In genomic region chr2:168449419-168449818, GRCh38 we compare ENCODE assay signal across 18 cellular contexts. TPM values are rescaled to one million over a fixed set of nuclear protein-coding genes. Genes with fewer than 3 reads are reported as not detected.
DNase-seq lines count a peak whose midpoint lies in the region; ATAC-seq and TF ChIP-seq lines count a peak whose summit lies in the region.
"Had no signal": no experiment of that assay in that cellular context is flagged by ENCODE, and none has a peak within 500 bp of the region (broad histone marks: within the 10 kb centered on the region; RNA-seq: fewer than 3 reads in every experiment).

No MANE protein-coding gene starts in this region.

- POLR2A ChIA-PET in SK-N-SH (lab: Yijun Ruan, JAX): no interaction called here

- H3K27me3 ChIP-seq in SK-N-SH (ENCODE audit: insufficient read depth): no peaks in the 10 kb centered on the region
- H3K27me3 ChIP-seq in brain microvascular endothelial cell (replicated peaks): no peaks in the 10 kb centered on the region
- H3K27me3 ChIP-seq in right atrium auricular region: no peaks in the 10 kb centered on the region
- H3K27me3 ChIP-seq: BLaER1 treated with 17β-estradiol and CSF1 and Interleukin-3, amounts not matched to agents 10 nM and 100 nM had no signal

- 0 out of 3 replicates have a peak, but pooled peaks have one; percentile 21 for ATAC-seq in SK-N-SH treated with all-trans-retinoic acid at 6 μM for 48 hours
- ATAC-seq: GM12878, Panc1 had no signal

- H3K4me2 ChIP-seq in SK-N-SH: no peak overlapping the region
- H3K4me2 ChIP-seq: KMS-11 had no signal

- DNase-seq in SK-N-SH (no peak), brain microvascular endothelial cell (peak; percentile 40), fibroblast of the conjunctiva (ENCODE audit: low read depth) (peak; percentile 42), skeletal muscle cell (ENCODE audit: low read depth) (peak; percentile 58), AG20443 (ENCODE audit: low spot score) (no peak), right atrium auricular region (ENCODE audit: low spot score) (no peak)
- DNase-seq in activated effector memory CD4-positive, alpha-beta T cell treated with Interleukin-2 at 50 U/mL for 16 hours: no peak
- DNase-seq: Caco-2, H7, NCI-H1105, NCI-H187, NCI-H82 had no signal

- no peaks in the 10 kb centered on the region for H3K9me2 ChIP-seq in SK-N-SH

- no peak overlapping the region for H2AFZ ChIP-seq in SK-N-SH (ENCODE audit: low read depth)

- no peak for TF ChIP-seq RAD21 in SK-N-SH (IDR thresholded peaks at IDR 0.05; ENCODE audit: low read length)

- H3K27ac ChIP-seq in SK-N-SH (ENCODE audit: low read depth in 2 of 2, low read length in 1 of 2): no peak overlapping the region
- H3K27ac ChIP-seq in brain microvascular endothelial cell: no peak overlapping the region
- no peak overlapping the region for H3K27ac ChIP-seq in right atrium auricular region
- H3K27ac ChIP-seq: 22Rv1; BLaER1 treated with 17β-estradiol and CSF1 and Interleukin-3, amounts not matched to agents 10 nM and 100 nM; KMS-11 had no signal

- in situ Hi-C loops in brain microvascular endothelial cell (cut with HindIII; ENCODE audit: low pct_ligation_motif_present, low sequenced_read_pairs): no loop called here

- 39% methylated on average over 3 of the region's 3 CpGs for WGBS in SK-N-SH (ENCODE audit: low lambda C conversion rate)

- no peak overlapping the region for H3K9ac ChIP-seq in SK-N-SH
- H3K9ac ChIP-seq: BLaER1 treated with 17β-estradiol and CSF1 and Interleukin-3, amounts not matched to agents 10 nM and 100 nM; KMS-11 had no signal

- no peaks in the 10 kb centered on the region; a peak in 1 of 4 replicates for H3K4me1 ChIP-seq in SK-N-SH (ENCODE audit: control insufficient read depth in 1 of 2, insufficient read depth in 2 of 2, low read depth in 1 of 2, low read length in 1 of 2)
- H3K4me1 ChIP-seq in right atrium auricular region: no peaks in the 10 kb centered on the region
- H3K4me1 ChIP-seq: Caco-2 had no signal

- no peaks in the 10 kb centered on the region for H3K9me3 ChIP-seq in SK-N-SH
- H3K9me3 ChIP-seq in right atrium auricular region: peaks cover 0 to 11% of the 10 kb centered on the region in 2 donors

- no peaks in the 10 kb centered on the region for H3K79me2 ChIP-seq in SK-N-SH (ENCODE audit: insufficient read depth)

- TF ChIP-seq CTCF in SK-N-SH (IDR thresholded peaks at IDR 0.05) (no peak), brain microvascular endothelial cell (IDR thresholded peaks at IDR 0.05; ENCODE audit: low read depth, low read length, missing control alignments) (no peak), right atrium auricular region (IDR thresholded peaks at IDR 0.05) (no peak)

- TF ChIP-seq EP300 in SK-N-SH (IDR thresholded peaks at IDR 0.05; ENCODE audit: borderline replicate concordance in 1 of 2, low read depth in 1 of 2, low read length in 1 of 2): no peak

- H3K36me3 ChIP-seq in SK-N-SH (replicated peaks in 1 of 2; ENCODE audit: control insufficient read depth in 1 of 2, insufficient read depth in 2 of 2, low read length in 1 of 2): no peaks in the 10 kb centered on the region
- no peaks in the 10 kb centered on the region for H3K36me3 ChIP-seq in brain microvascular endothelial cell (replicated peaks)
- no peaks in the 10 kb centered on the region for H3K36me3 ChIP-seq in right atrium auricular region
- H3K36me3 ChIP-seq: BLaER1 treated with 17β-estradiol and CSF1 and Interleukin-3, amounts not matched to agents 10 nM and 100 nM had no signal

- no peaks in the 10 kb centered on the region for H3F3A ChIP-seq in SK-N-SH (replicated peaks; ENCODE audit: insufficient read depth)

- no peaks in the 10 kb centered on the region for H4K20me1 ChIP-seq in SK-N-SH (ENCODE audit: insufficient read depth)
- H4K20me1 ChIP-seq: BLaER1 treated with 17β-estradiol and CSF1 and Interleukin-3, amounts not matched to agents 10 nM and 100 nM had no signal

- CTCF ChIA-PET in SK-N-SH (lab: Yijun Ruan, JAX): no interaction called here

- no peak overlapping the region for H3K4me3 ChIP-seq in SK-N-SH (ENCODE audit: low read depth in 2 of 2, low read length in 1 of 2)
- H3K4me3 ChIP-seq in brain microvascular endothelial cell (ENCODE audit: low read depth, low read length): no peak overlapping the region
- H3K4me3 ChIP-seq in skeletal muscle cell (ENCODE audit: low read depth, low read length): no peak overlapping the region
- no peak overlapping the region for H3K4me3 ChIP-seq in right atrium auricular region
- H3K4me3 ChIP-seq: BLaER1 treated with 17β-estradiol and CSF1 and Interleukin-3, amounts not matched to agents 10 nM and 100 nM; GM12878 had no signal

TF ChIP-seq in SK-N-SH treated with all-trans-retinoic acid at 6 μM for 48 hours, 23 proteins besides CTCF, POLR2A, EP300 and RAD21 (continues in another document):
- no peak for TF ChIP-seq OSR1 (CRISPR knock-in tag; IDR thresholded peaks at IDR 0.05)
- TF ChIP-seq ISL1 (CRISPR knock-in tag; IDR thresholded peaks at IDR 0.05): no peak
- no peak for TF ChIP-seq ESRRG (CRISPR knock-in tag; IDR thresholded peaks at IDR 0.05)
- TF ChIP-seq ZFP30 (CRISPR knock-in tag; IDR thresholded peaks at IDR 0.05): no peak
- TF ChIP-seq ZNF565 (CRISPR knock-in tag; conservative IDR thresholded peaks at IDR 0.05; ENCODE audit: low read depth): no peak
- TF ChIP-seq RARB (CRISPR knock-in tag; IDR thresholded peaks at IDR 0.05): no peak
- TF ChIP-seq PATZ1 (CRISPR knock-in tag; IDR thresholded peaks at IDR 0.05; ENCODE audit: borderline replicate concordance): no peak
- no peak for TF ChIP-seq TCF4 (CRISPR knock-in tag; IDR thresholded peaks at IDR 0.05; ENCODE audit: borderline replicate concordance)
- no peak for TF ChIP-seq CSDC2 (CRISPR knock-in tag; IDR thresholded peaks at IDR 0.05)
- TF ChIP-seq GLIS3 (CRISPR knock-in tag; IDR thresholded peaks at IDR 0.05): no peak
- no peak for TF ChIP-seq SNAI2 (CRISPR knock-in tag; IDR thresholded peaks at IDR 0.05)
- TF ChIP-seq BACH2 (CRISPR knock-in tag; IDR thresholded peaks at IDR 0.05; ENCODE audit: borderline replicate concordance): no peak

TF ChIP-seq in SK-N-SH, 30 proteins besides CTCF, POLR2A, EP300 and RAD21 (continues in another document):
- TF ChIP-seq USF2 (IDR thresholded peaks at IDR 0.05; ENCODE audit: borderline replicate concordance, low read depth, low read length) (no peak), GABPA (IDR thresholded peaks at IDR 0.05; ENCODE audit: low read depth) (no peak), NRF1 (IDR thresholded peaks at IDR 0.05; ENCODE audit: low read depth, low read length) (no peak), POLR2AphosphoS5 (IDR thresholded peaks at IDR 0.05; ENCODE audit: low read depth, low read length) (no peak), MXI1 (IDR thresholded peaks at IDR 0.05; ENCODE audit: low read depth, low read length) (no peak), ELF1 (IDR thresholded peaks at IDR 0.05) (no peak), TEAD4 (IDR thresholded peaks at IDR 0.05; ENCODE audit: borderline replicate concordance, insufficient read depth) (no peak), YY1 (IDR thresholded peaks at IDR 0.05; ENCODE audit: low read depth) (no peak), GATA2 (CRISPR knock-in tag; IDR thresholded peaks at IDR 0.05) (no peak), EZH2phosphoT487 (IDR thresholded peaks at IDR 0.05; ENCODE audit: borderline replicate concordance, low read depth) (no peak), IRF3 (IDR thresholded peaks at IDR 0.05; ENCODE audit: low read depth, low read length) (no peak), FOXM1 (IDR thresholded peaks at IDR 0.05; ENCODE audit: low read depth) (no peak), SIN3A (IDR thresholded peaks at IDR 0.05; ENCODE audit: borderline replicate concordance, low read depth, low read length) (no peak)

RNA-seq across cellular contexts. Expression of gene CERS6, which starts 6.7 kb away (rescaled TPM):
- 1.8 and 2.5 TPM in 2 replicates for polyA plus RNA-seq in SK-N-SH (2012; rRNA removed)
- 4.0 and 4.3 TPM in 2 replicates for polyA plus RNA-seq in SK-N-SH (2012; cell fraction: cytosol; rRNA removed)
- 0.92 and 2.0 TPM in 2 replicates for polyA plus RNA-seq in SK-N-SH (2012; cell fraction: nucleus; rRNA removed)
- total RNA-seq in right atrium auricular region: 10 to 100 TPM; 59.4 to 74.5 TPM

Comparison
In these comparisons a context has a peak if more than half of its experiments do, and no peak if none do; other contexts are left out.
1. DNase-seq: peak in brain microvascular endothelial cell (single experiment), fibroblast of the conjunctiva (single experiment) and skeletal muscle cell (single experiment); none in SK-N-SH (single experiment), AG20443 (single experiment), right atrium auricular region (single experiment) and activated effector memory CD4-positive, alpha-beta T cell treated with Interleukin-2 at 50 U/mL for 16 hours (single experiment).